1 cellular context compared by ENCODE assay signal in genomic region chrX:37796302-37796701, GRCh38.
TF ChIP-seq lines count a peak whose summit lies in the region.

No MANE protein-coding gene starts in this region.

TF ChIP-seq in A549, 52 proteins besides CTCF, POLR2A, EP300 and RAD21 (continued from another document):
- TF ChIP-seq REST (IDR thresholded peaks at IDR 0.05), result no peak
- no peak for TF ChIP-seq SREBF2 (IDR thresholded peaks at IDR 0.05)
- TF ChIP-seq ZSCAN20 (CRISPR knock-in tag; IDR thresholded peaks at IDR 0.05), result no peak
- TF ChIP-seq HEYL (CRISPR knock-in tag; IDR thresholded peaks at IDR 0.05), result no peak
- TF ChIP-seq E2F6 (IDR thresholded peaks at IDR 0.05; ENCODE audit: borderline replicate concordance, low read depth), result no peak
- no peak for TF ChIP-seq JUN (IDR thresholded peaks at IDR 0.05)
- no peak for TF ChIP-seq RFX5 (IDR thresholded peaks at IDR 0.05)
- TF ChIP-seq CHD4 (IDR thresholded peaks at IDR 0.05; ENCODE audit: borderline replicate concordance), result no peak
- no peak for TF ChIP-seq ESRRA (IDR thresholded peaks at IDR 0.05; ENCODE audit: borderline replicate concordance, low read length)
- TF ChIP-seq, protein P1, sequence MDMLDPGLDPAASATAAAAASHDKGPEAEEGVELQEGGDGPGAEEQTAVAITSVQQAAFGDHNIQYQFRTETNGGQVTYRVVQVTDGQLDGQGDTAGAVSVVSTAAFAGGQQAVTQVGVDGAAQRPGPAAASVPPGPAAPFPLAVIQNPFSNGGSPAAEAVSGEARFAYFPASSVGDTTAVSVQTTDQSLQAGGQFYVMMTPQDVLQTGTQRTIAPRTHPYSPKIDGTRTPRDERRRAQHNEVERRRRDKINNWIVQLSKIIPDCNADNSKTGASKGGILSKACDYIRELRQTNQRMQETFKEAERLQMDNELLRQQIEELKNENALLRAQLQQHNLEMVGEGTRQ (IDR thresholded peaks at IDR 0.05), result no peak
- no peak for TF ChIP-seq CBX2 (IDR thresholded peaks at IDR 0.05; ENCODE audit: borderline replicate concordance, low read depth)
- TF ChIP-seq CHD2 (IDR thresholded peaks at IDR 0.05; ENCODE audit: low read length, partially characterized antibody), result no peak
